Comparison of ENCODE assay signal across 25 cellular contexts in genomic region chr11:21396351-21397008, GRCh38.
"Had no signal": no experiment of that assay in that cellular context is flagged by ENCODE, and none has a peak within 500 bp of the region (broad histone marks: within the 10 kb centered on the region; RNA-seq: fewer than 3 reads in every experiment).

No MANE protein-coding gene starts in this region.

- H3K27ac ChIP-seq: ascending aorta, brain microvascular endothelial cell had no signal

- H3K9me3 Mint-ChIP-seq: activated CD4-positive, alpha-beta T cell treated with anti-CD3 and anti-CD28 coated beads, Interleukin-2, amount 10 ng/mL, durations not matched to agents 24 days and 14 days had no signal

- H3K27me3 Mint-ChIP-seq: activated CD4-positive, alpha-beta memory T cell treated with anti-CD3 and anti-CD28 coated beads for 36 hours; activated CD4-positive, alpha-beta T cell treated with anti-CD3 and anti-CD28 coated beads for 36 hours; activated CD4-positive, alpha-beta T cell treated with anti-CD3 and anti-CD28 coated beads, Interleukin-2, amount 10 ng/mL, durations not matched to agents 24 days and 14 days; activated CD8-positive, alpha-beta memory T cell treated with anti-CD3 and anti-CD28 coated beads, Interleukin-2, amount 10 ng/mL, durations not matched to agents 7 days and 5 days; activated naive CD4-positive, alpha-beta T cell treated with anti-CD3 and anti-CD28 coated beads, Interleukin-2, amount 10 ng/mL, durations not matched to agents 7 days and 5 days; activated naive CD8-positive, alpha-beta T cell treated with anti-CD3 and anti-CD28 coated beads, Interleukin-2, amount 10 ng/mL, durations not matched to agents 7 days and 5 days; central memory CD8-positive, alpha-beta T cell; effector memory CD8-positive, alpha-beta T cell had no signal

- H3K27ac Mint-ChIP-seq: activated CD4-positive, alpha-beta memory T cell treated with anti-CD3 and anti-CD28 coated beads for 36 hours; activated CD4-positive, alpha-beta T cell treated with anti-CD3 and anti-CD28 coated beads for 36 hours; activated CD4-positive, alpha-beta T cell treated with anti-CD3 and anti-CD28 coated beads, Interleukin-2, amount 10 ng/mL, durations not matched to agents 24 days and 14 days; activated CD8-positive, alpha-beta memory T cell treated with anti-CD3 and anti-CD28 coated beads, Interleukin-2, amount 10 ng/mL, durations not matched to agents 7 days and 5 days; activated CD8-positive, alpha-beta T cell treated with anti-CD3 and anti-CD28 coated beads, Interleukin-2, amount 10 ng/mL, durations not matched to agents 7 days and 5 days; activated naive CD4-positive, alpha-beta T cell treated with anti-CD3 and anti-CD28 coated beads, Interleukin-2, amount 10 ng/mL, durations not matched to agents 7 days and 5 days; activated naive CD4-positive, alpha-beta T cell treated with anti-CD3 and anti-CD28 coated beads, Interleukin-2, amount 50 U/mL, for 72 hours; activated naive CD8-positive, alpha-beta T cell treated with anti-CD3 and anti-CD28 coated beads, Interleukin-2, amount 10 ng/mL, durations not matched to agents 7 days and 5 days; effector memory CD8-positive, alpha-beta T cell had no signal

- H3K4me3 ChIP-seq: ascending aorta had no signal

- DNase-seq: activated CD4-positive, alpha-beta memory T cell treated with anti-CD3 and anti-CD28 coated beads for 36 hours; activated CD4-positive, alpha-beta T cell treated with anti-CD3 and anti-CD28 coated beads for 36 hours; activated CD4-positive, alpha-beta T cell treated with anti-CD3 and anti-CD28 coated beads, Interleukin-2, amount 10 ng/mL, durations not matched to agents 24 days and 14 days; activated CD4-positive, CD25-positive, alpha-beta regulatory T cell; activated CD4-positive, CD25-positive, alpha-beta regulatory T cell treated with anti-CD3 and anti-CD28 coated beads, Interleukin-2, amount 50 U/mL, for 72 hours; activated CD8-positive, alpha-beta memory T cell treated with anti-CD3 and anti-CD28 coated beads, Interleukin-2, amount 10 ng/mL, durations not matched to agents 7 days and 5 days; activated CD8-positive, alpha-beta memory T cell treated with anti-CD3 and anti-CD28 coated beads, Interleukin-2, amount 50 U/mL, for 4 hours; activated CD8-positive, alpha-beta T cell treated with anti-CD3 and anti-CD28 coated beads, Interleukin-2, amount 10 ng/mL, durations not matched to agents 7 days and 5 days; activated gamma-delta T cell; activated naive CD4-positive, alpha-beta T cell; activated naive CD4-positive, alpha-beta T cell treated with anti-CD3 and anti-CD28 coated beads, Interleukin-2, amount 10 ng/mL, durations not matched to agents 7 days and 5 days; activated naive CD8-positive, alpha-beta T cell treated with anti-CD3 and anti-CD28 coated beads, Interleukin-2, amount 10 ng/mL, durations not matched to agents 7 days and 5 days; activated T-cell treated with anti-CD3 and anti-CD28 coated beads, Interleukin-2, amount 50 U/mL, for 1 hour; activated T-cell treated with anti-CD3 and anti-CD28 coated beads, Interleukin-2, amount 50 U/mL, for 48 hours; brain microvascular endothelial cell; cortex of kidney; dermis blood vessel endothelial cell; effector CD4-positive, alpha-beta T cell; effector memory CD8-positive, alpha-beta T cell; foreskin fibroblast; head of caudate nucleus; T-helper 2 cell had no signal

- H3K36me3 ChIP-seq: ascending aorta, brain microvascular endothelial cell had no signal

- H3K4me3 Mint-ChIP-seq: activated CD4-positive, alpha-beta memory T cell treated with anti-CD3 and anti-CD28 coated beads for 36 hours; activated CD4-positive, alpha-beta T cell treated with anti-CD3 and anti-CD28 coated beads for 36 hours; activated CD4-positive, alpha-beta T cell treated with anti-CD3 and anti-CD28 coated beads, Interleukin-2, amount 10 ng/mL, durations not matched to agents 24 days and 14 days; activated CD8-positive, alpha-beta memory T cell treated with anti-CD3 and anti-CD28 coated beads, Interleukin-2, amount 10 ng/mL, durations not matched to agents 7 days and 5 days; activated CD8-positive, alpha-beta T cell treated with anti-CD3 and anti-CD28 coated beads, Interleukin-2, amount 10 ng/mL, durations not matched to agents 7 days and 5 days; activated naive CD4-positive, alpha-beta T cell treated with anti-CD3 and anti-CD28 coated beads, Interleukin-2, amount 10 ng/mL, durations not matched to agents 7 days and 5 days; activated naive CD8-positive, alpha-beta T cell treated with anti-CD3 and anti-CD28 coated beads, Interleukin-2, amount 10 ng/mL, durations not matched to agents 7 days and 5 days; central memory CD8-positive, alpha-beta T cell; effector memory CD8-positive, alpha-beta T cell had no signal

- H3K27me3 ChIP-seq: ascending aorta, brain microvascular endothelial cell had no signal

- H3K9me3 ChIP-seq: ascending aorta had no signal

- H3K36me3 Mint-ChIP-seq: activated CD4-positive, alpha-beta memory T cell treated with anti-CD3 and anti-CD28 coated beads for 36 hours; activated CD8-positive, alpha-beta memory T cell treated with anti-CD3 and anti-CD28 coated beads, Interleukin-2, amount 10 ng/mL, durations not matched to agents 7 days and 5 days; activated naive CD4-positive, alpha-beta T cell treated with anti-CD3 and anti-CD28 coated beads, Interleukin-2, amount 10 ng/mL, durations not matched to agents 7 days and 5 days; activated naive CD4-positive, alpha-beta T cell treated with anti-CD3 and anti-CD28 coated beads, Interleukin-2, amount 50 U/mL, for 72 hours; activated naive CD8-positive, alpha-beta T cell treated with anti-CD3 and anti-CD28 coated beads, Interleukin-2, amount 10 ng/mL, durations not matched to agents 7 days and 5 days had no signal

- H3K4me1 ChIP-seq: ascending aorta had no signal

- H3K4me1 Mint-ChIP-seq: activated CD4-positive, alpha-beta T cell treated with anti-CD3 and anti-CD28 coated beads for 36 hours; activated CD4-positive, alpha-beta T cell treated with anti-CD3 and anti-CD28 coated beads, Interleukin-2, amount 10 ng/mL, durations not matched to agents 24 days and 14 days; activated CD8-positive, alpha-beta memory T cell treated with anti-CD3 and anti-CD28 coated beads, Interleukin-2, amount 10 ng/mL, durations not matched to agents 7 days and 5 days; activated naive CD4-positive, alpha-beta T cell treated with anti-CD3 and anti-CD28 coated beads, Interleukin-2, amount 10 ng/mL, durations not matched to agents 7 days and 5 days; activated naive CD8-positive, alpha-beta T cell treated with anti-CD3 and anti-CD28 coated beads, Interleukin-2, amount 10 ng/mL, durations not matched to agents 7 days and 5 days; central memory CD8-positive, alpha-beta T cell had no signal
